Comparison of ENCODE assay signal across 1 cellular context in genomic region chr3:186974824-186975281, GRCh38.
TF ChIP-seq lines count a peak whose summit lies in the region.

No MANE protein-coding gene starts in this region.

TF ChIP-seq in GM23338, 12 proteins besides CTCF, POLR2A, EP300 and RAD21:
- TF ChIP-seq ZNF462 (CRISPR knock-in tag; IDR thresholded peaks at IDR 0.05), result no peak
- TF ChIP-seq POLR2AphosphoS5 (IDR thresholded peaks at IDR 0.05; ENCODE audit: low read depth), result no peak
- no peak for TF ChIP-seq ZNF331 (CRISPR knock-in tag; IDR thresholded peaks at IDR 0.05; ENCODE audit: low read depth)
- no peak for TF ChIP-seq ETS1 (IDR thresholded peaks at IDR 0.05)
- no peak for TF ChIP-seq NANOG (IDR thresholded peaks at IDR 0.05; ENCODE audit: borderline replicate concordance)
- TF ChIP-seq EZH2 (IDR thresholded peaks at IDR 0.05; ENCODE audit: low read depth, unreplicated experiment), result no peak
- no peak for TF ChIP-seq CREB1 (CRISPR knock-in tag; IDR thresholded peaks at IDR 0.05; ENCODE audit: low read depth)
- TF ChIP-seq EZH2phosphoT487 (IDR thresholded peaks at IDR 0.05; ENCODE audit: unreplicated experiment), result no peak
- no peak for TF ChIP-seq STAT1 (IDR thresholded peaks at IDR 0.05; ENCODE audit: unreplicated experiment)
- TF ChIP-seq JUNB (IDR thresholded peaks at IDR 0.05; ENCODE audit: unreplicated experiment), result no peak
- TF ChIP-seq REST (IDR thresholded peaks at IDR 0.05; ENCODE audit: unreplicated experiment), result no peak
- TF ChIP-seq ZNF114 (CRISPR knock-in tag; IDR thresholded peaks at IDR 0.05), result no peak
